8 cellular contexts compared by ENCODE assay signal in genomic region chrX:119272882-119273806, GRCh38. TPM values are rescaled to one million over a fixed set of nuclear protein-coding genes. Genes with fewer than 3 reads are reported as not detected.
A peak's percentile ranks its signal among the peaks of the same experiment; 100 is the strongest.
DNase-seq lines count a peak whose midpoint lies in the region; ATAC-seq and TF ChIP-seq lines count a peak whose summit lies in the region.

No MANE protein-coding gene starts in this region.

- H3K27me3 ChIP-seq in rectal smooth muscle tissue (ENCODE audit: control insufficient read depth, insufficient read depth, low read length): no peaks in the 10 kb centered on the region

- TF ChIP-seq CTCF in fibroblast of pulmonary artery (IDR thresholded peaks at IDR 0.05; ENCODE audit: low read length, missing control alignments): peak; percentile 20

- no peak overlapping the region for H3K9ac ChIP-seq in rectal smooth muscle tissue (ENCODE audit: low read length)

- no peaks in the 10 kb centered on the region for H3K36me3 ChIP-seq in rectal smooth muscle tissue (ENCODE audit: control insufficient read depth, insufficient read depth, low read length)

- peak; percentile 83 for ATAC-seq in HG03175 (IDR thresholded peaks at IDR 0.05; ENCODE audit: unreplicated experiment)
- ATAC-seq in HG03196 (IDR thresholded peaks at IDR 0.05; ENCODE audit: unreplicated experiment): no peak

- H3K27ac ChIP-seq in rectal smooth muscle tissue (ENCODE audit: low read depth, low read length): no peak overlapping the region

- H3K4me3 ChIP-seq in fibroblast of pulmonary artery (replicated peaks; ENCODE audit: low read depth, low read length): no peak overlapping the region
- peak overlapping the region; percentile 16 for H3K4me3 ChIP-seq in rectal smooth muscle tissue (ENCODE audit: low read length)

- no peaks in the 10 kb centered on the region for H3K4me1 ChIP-seq in rectal smooth muscle tissue (ENCODE audit: control insufficient read depth, insufficient read depth, low read length)

- DNase-seq in activated T-cell treated with anti-CD3 and anti-CD28 coated beads, Interleukin-2, amount 50 U/mL, for 48 hours: peak; percentile 61 to 68
- peak; percentile 51 for DNase-seq in fibroblast of pulmonary artery (ENCODE audit: low read depth)
- no peak for DNase-seq in putamen (ENCODE audit: low spot score)
- no peak for DNase-seq in occipital lobe (lab: John Stamatoyannopoulos, UW)
- no peak for DNase-seq in cortex of kidney (lab: John Stamatoyannopoulos, UW)

RNA-seq across cellular contexts. Expression of gene PGRMC1, which starts 37.1 kb away (rescaled TPM):
- total RNA-seq in occipital lobe: 151 TPM

Comparison
In these comparisons a context has a peak if more than half of its experiments do, and no peak if none do; other contexts are left out.
1. DNase-seq: peak in activated T-cell treated with anti-CD3 and anti-CD28 coated beads, Interleukin-2, amount 50 U/mL, for 48 hours (2 of 2) and fibroblast of pulmonary artery (single experiment); none in putamen (single experiment), occipital lobe (single experiment) and cortex of kidney (single experiment).